12 cellular contexts compared by ENCODE assay signal in the genomic region with DNA sequence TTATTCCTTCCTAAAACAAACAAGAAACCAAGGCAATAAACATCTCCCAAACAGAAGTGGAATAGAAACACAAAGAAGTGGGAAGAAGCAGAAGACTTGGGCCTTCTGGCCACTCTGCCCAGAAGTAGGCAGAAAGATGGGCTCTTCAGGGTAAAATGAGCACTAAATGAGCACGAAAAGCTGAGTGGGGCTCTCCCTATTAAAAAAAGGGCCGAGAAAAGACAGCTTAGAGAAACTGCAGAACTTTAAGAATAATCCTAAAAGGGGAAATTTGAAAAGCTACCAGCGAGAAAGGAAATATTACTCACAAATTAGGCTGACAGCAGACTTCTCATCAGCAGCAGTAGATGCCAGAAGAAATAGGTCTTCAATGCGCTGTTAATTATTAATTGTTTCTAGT.
"Had no signal": no experiment of that assay in that cellular context is flagged by ENCODE, and none has a peak within 500 bp of the region (broad histone marks: within the 10 kb centered on the region; RNA-seq: fewer than 3 reads in every experiment).

No MANE protein-coding gene starts in this region.

- H3K4me3 Mint-ChIP-seq: activated naive CD8-positive, alpha-beta T cell treated with anti-CD3 and anti-CD28 coated beads, Interleukin-2, amount 10 ng/mL, durations not matched to agents 7 days and 5 days; endodermal cell; nephron had no signal

- H3K27me3 Mint-ChIP-seq: activated naive CD8-positive, alpha-beta T cell treated with anti-CD3 and anti-CD28 coated beads, Interleukin-2, amount 10 ng/mL, durations not matched to agents 7 days and 5 days had no signal

- H3K9me3 ChIP-seq: breast epithelium, left lung, prostate gland, thyroid gland had no signal

- DNase-seq: activated CD4-positive, CD25-positive, alpha-beta regulatory T cell treated with anti-CD3 and anti-CD28 coated beads, Interleukin-2, amount 50 U/mL, for 72 hours; activated naive CD8-positive, alpha-beta T cell treated with anti-CD3 and anti-CD28 coated beads, Interleukin-2, amount 10 ng/mL, durations not matched to agents 7 days and 5 days; aorta; endodermal cell; erythroblast; left lung; stimulated activated CD4-positive, alpha-beta T cell treated with anti-CD3 and anti-CD28 coated beads, Interleukin-2, amount 100 ng/mL, for 48 hours; thyroid gland had no signal

- H3K4me1 ChIP-seq: breast epithelium, prostate gland, thyroid gland had no signal

- H3K4me3 ChIP-seq: breast epithelium, left lung, prostate gland, thyroid gland had no signal

- H3K27ac ChIP-seq: prostate gland, thyroid gland had no signal

- H3K9me3 Mint-ChIP-seq: activated naive CD8-positive, alpha-beta T cell treated with anti-CD3 and anti-CD28 coated beads, Interleukin-2, amount 10 ng/mL, durations not matched to agents 7 days and 5 days; endodermal cell; nephron had no signal

- H3K36me3 ChIP-seq: breast epithelium, prostate gland, thyroid gland had no signal

- H3K27me3 ChIP-seq: breast epithelium, left lung, thyroid gland had no signal

- ATAC-seq: left lung, sciatic nerve had no signal

- H3K27ac Mint-ChIP-seq: activated naive CD8-positive, alpha-beta T cell treated with anti-CD3 and anti-CD28 coated beads, Interleukin-2, amount 10 ng/mL, durations not matched to agents 7 days and 5 days; endodermal cell; nephron had no signal
